11 cellular contexts compared by ENCODE assay signal in the genomic region with DNA sequence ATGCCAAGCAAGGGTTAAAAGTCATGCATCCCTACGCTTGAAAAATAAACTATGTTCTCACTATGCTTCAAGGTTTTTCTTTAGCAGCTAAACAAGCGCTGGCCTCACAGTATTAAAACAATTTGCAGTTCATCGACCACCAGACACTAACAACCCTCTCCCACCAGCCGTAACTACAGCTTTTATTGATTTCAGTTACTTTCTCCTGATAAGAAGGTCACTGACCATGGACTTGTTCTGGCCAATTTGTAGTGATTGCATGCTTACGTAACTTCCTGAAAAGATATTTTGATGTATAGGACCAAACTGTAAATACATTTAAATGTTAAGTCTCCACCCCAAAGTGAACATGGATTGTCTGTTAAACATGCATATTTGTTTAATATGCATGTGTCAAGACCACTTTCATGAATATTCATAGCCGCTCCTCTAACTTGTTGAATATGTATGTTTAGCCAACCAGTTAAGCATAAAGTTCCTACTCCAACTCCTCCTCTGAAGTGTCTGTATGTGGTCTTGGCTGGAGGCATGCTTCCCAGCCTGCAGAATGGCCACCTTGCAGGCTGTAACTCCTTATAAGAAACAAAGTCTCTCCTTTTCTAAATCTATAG. TPM values are rescaled to one million over a fixed set of nuclear protein-coding genes. Genes with fewer than 3 reads are reported as not detected.
DNase-seq lines count a peak whose midpoint lies in the region; ATAC-seq and TF ChIP-seq lines count a peak whose summit lies in the region.
"Had no signal": no experiment of that assay in that cellular context is flagged by ENCODE, and none has a peak within 500 bp of the region (broad histone marks: within the 10 kb centered on the region; RNA-seq: fewer than 3 reads in every experiment).

No MANE protein-coding gene starts in this region.

- no peaks in the 10 kb centered on the region for H3K9me2 ChIP-seq in GM23338 (ENCODE audit: insufficient read depth)

- no peak overlapping the region for H2AFZ ChIP-seq in GM23338

- H3K4me3 ChIP-seq in GM23338 = peak overlapping the region; percentile 93

- peaks cover 13% of the 10 kb centered on the region; the same call in 2 of the 3 replicates for H3K36me3 Mint-ChIP-seq in GM23338 (ENCODE audit: low read depth)
- H3K36me3 Mint-ChIP-seq in WTC11 = 0 out of 2 replicates have a peak, but pooled peaks cover 6% of the 10 kb centered on the region
- no peaks in the 10 kb centered on the region for H3K36me3 Mint-ChIP-seq in immature natural killer cell

- H3K4me1 ChIP-seq in GM23338 (ENCODE audit: insufficient read depth) = peaks cover 16% of the 10 kb centered on the region

- H3K9me3 Mint-ChIP-seq in GM23338 = no peaks in the 10 kb centered on the region
- H3K9me3 Mint-ChIP-seq in WTC11 = no peaks in the 10 kb centered on the region
- H3K9me3 Mint-ChIP-seq in immature natural killer cell = no peaks in the 10 kb centered on the region

- H3K4me3 Mint-ChIP-seq in GM23338 (peak overlapping the region; percentile 97), WTC11 (peak overlapping the region; percentile 97), immature natural killer cell (peak overlapping the region; percentile 33 to 97 (median 57))

- no peaks in the 10 kb centered on the region for H3K27me3 ChIP-seq in GM23338 (ENCODE audit: insufficient read depth)
- H3K27me3 ChIP-seq: suprapubic skin had no signal

- POLR2A ChIA-PET in WTC11 (lab: Charles Lee) = no interaction called here
- POLR2A ChIA-PET in RWPE1 (lab: Yijun Ruan, JAX; ENCODE audit: low non-redundant PET) = no interaction called here

- intact Hi-C loops in cardiac septum (cut with DNase I) = loop anchor here (5.0 kb wide), 1 partner anchor 112 kb away; a partner anchor contains a TSS

- H3K4me1 Mint-ChIP-seq in GM23338 (peaks cover 15% of the 10 kb centered on the region), WTC11 (peaks cover 20% of the 10 kb centered on the region), immature natural killer cell (peaks cover 31 to 39% of the 10 kb centered on the region in 2 donors)

- H3K79me2 ChIP-seq in GM23338 (replicated peaks; ENCODE audit: insufficient read depth) = peaks cover 32% of the 10 kb centered on the region

- 0 out of 2 replicates have a peak, but pooled peaks cover 3% of the 10 kb centered on the region for H3F3A ChIP-seq in GM23338 (replicated peaks; ENCODE audit: low read depth)

- ATAC-seq in GM23338 (no peak), WTC11 (no peak), SK-N-SH treated with all-trans-retinoic acid at 6 μM for 48 hours (no peak), HG02678 (IDR thresholded peaks at IDR 0.05; ENCODE audit: unreplicated experiment) (no peak)

- H3K4me2 ChIP-seq in GM23338 = peak overlapping the region; percentile 96; the same call in 1 of the 2 replicates

- no peak for TF ChIP-seq CTCF in GM23338 (conservative IDR thresholded peaks at IDR 0.05; ENCODE audit: low read depth in 2 of 2)
- TF ChIP-seq CTCF in WTC11 (IDR thresholded peaks at IDR 0.05) = no peak
- TF ChIP-seq CTCF in RWPE1 (conservative IDR thresholded peaks at IDR 0.05; ENCODE audit: low read depth) = no peak

- peaks cover 6% of the 10 kb centered on the region; the same call in 1 of the 2 replicates for H3K36me3 ChIP-seq in GM23338 (ENCODE audit: insufficient read depth)

- H3K27ac ChIP-seq in GM23338 (ENCODE audit: low read depth) (no peak overlapping the region), RWPE1 (no peak overlapping the region)
- H3K27ac ChIP-seq: parathyroid adenoma had no signal

- H3K27me3 Mint-ChIP-seq in GM23338 (ENCODE audit: insufficient read depth, low read depth, poor library complexity) (peaks cover 8% of the 10 kb centered on the region), WTC11 (ENCODE audit: low read depth) (no peaks in the 10 kb centered on the region), immature natural killer cell (ENCODE audit: low read depth in 3 of 3) (peaks cover 14 to 16% (median 15%) of the 10 kb centered on the region in 3 donors)

- H4K20me1 ChIP-seq in GM23338 (replicated peaks; ENCODE audit: insufficient read depth) = peaks cover 15% of the 10 kb centered on the region

- CTCF ChIA-PET in WTC11 (lab: Charles Lee) (no interaction called here), RWPE1 (lab: Yijun Ruan, JAX) (no interaction called here)

- H3K27ac Mint-ChIP-seq in GM23338 = peak overlapping the region; percentile 4; the same call in 1 of the 2 replicates
- no peak overlapping the region for H3K27ac Mint-ChIP-seq in WTC11
- H3K27ac Mint-ChIP-seq in immature natural killer cell = peak overlapping the region in 5 of 6 donors; percentile 26 to 100 (median 69)

- peak; percentile 10 for DNase-seq in CD1c-positive myeloid dendritic cell (ENCODE audit: extremely low spot score)
- DNase-seq in GM23338 (ENCODE audit: low spot score) = peak; percentile 36
- DNase-seq in WTC11 (ENCODE audit: low spot score) = no peak
- no peak for DNase-seq in immature natural killer cell
- DNase-seq in cardiac septum (ENCODE audit: low spot score) = no peak
- DNase-seq in RWPE1 (ENCODE audit: low spot score) = no peak
- DNase-seq: stimulated activated CD4-positive, alpha-beta T cell treated with anti-CD3 and anti-CD28 coated beads, Interleukin-4, amount 100 ng/mL, for 1 hour had no signal

TF ChIP-seq in GM23338, 12 proteins besides CTCF, POLR2A, EP300 and RAD21 (continues in another document):
- TF ChIP-seq ZNF114 (CRISPR knock-in tag; IDR thresholded peaks at IDR 0.05) (no peak), CREB1 (CRISPR knock-in tag; IDR thresholded peaks at IDR 0.05; ENCODE audit: low read depth) (no peak)

TF ChIP-seq in WTC11, 78 proteins besides CTCF, POLR2A, EP300 and RAD21 (continues in another document):
- TF ChIP-seq, protein P1, sequence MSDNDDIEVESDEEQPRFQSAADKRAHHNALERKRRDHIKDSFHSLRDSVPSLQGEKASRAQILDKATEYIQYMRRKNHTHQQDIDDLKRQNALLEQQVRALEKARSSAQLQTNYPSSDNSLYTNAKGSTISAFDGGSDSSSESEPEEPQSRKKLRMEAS (CRISPR knock-in tag; IDR thresholded peaks at IDR 0.05) = no peak
- TF ChIP-seq ZNF232 (CRISPR knock-in tag; IDR thresholded peaks at IDR 0.05) = no peak
- TF ChIP-seq, protein P2, sequence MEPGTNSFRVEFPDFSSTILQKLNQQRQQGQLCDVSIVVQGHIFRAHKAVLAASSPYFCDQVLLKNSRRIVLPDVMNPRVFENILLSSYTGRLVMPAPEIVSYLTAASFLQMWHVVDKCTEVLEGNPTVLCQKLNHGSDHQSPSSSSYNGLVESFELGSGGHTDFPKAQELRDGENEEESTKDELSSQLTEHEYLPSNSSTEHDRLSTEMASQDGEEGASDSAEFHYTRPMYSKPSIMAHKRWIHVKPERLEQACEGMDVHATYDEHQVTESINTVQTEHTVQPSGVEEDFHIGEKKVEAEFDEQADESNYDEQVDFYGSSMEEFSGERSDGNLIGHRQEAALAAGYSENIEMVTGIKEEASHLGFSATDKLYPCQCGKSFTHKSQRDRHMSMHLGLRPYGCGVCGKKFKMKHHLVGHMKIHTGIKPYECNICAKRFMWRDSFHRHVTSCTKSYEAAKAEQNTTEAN (CRISPR knock-in tag; IDR thresholded peaks at IDR 0.05) = no peak
- TF ChIP-seq NR1H2 (CRISPR knock-in tag; IDR thresholded peaks at IDR 0.05) = no peak
- TF ChIP-seq, protein P3, sequence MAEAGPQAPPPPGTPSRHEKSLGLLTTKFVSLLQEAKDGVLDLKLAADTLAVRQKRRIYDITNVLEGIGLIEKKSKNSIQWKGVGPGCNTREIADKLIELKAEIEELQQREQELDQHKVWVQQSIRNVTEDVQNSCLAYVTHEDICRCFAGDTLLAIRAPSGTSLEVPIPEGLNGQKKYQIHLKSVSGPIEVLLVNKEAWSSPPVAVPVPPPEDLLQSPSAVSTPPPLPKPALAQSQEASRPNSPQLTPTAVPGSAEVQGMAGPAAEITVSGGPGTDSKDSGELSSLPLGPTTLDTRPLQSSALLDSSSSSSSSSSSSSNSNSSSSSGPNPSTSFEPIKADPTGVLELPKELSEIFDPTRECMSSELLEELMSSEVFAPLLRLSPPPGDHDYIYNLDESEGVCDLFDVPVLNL (CRISPR knock-in tag; IDR thresholded peaks at IDR 0.05; ENCODE audit: borderline replicate concordance, low read depth) = no peak

TF ChIP-seq in SK-N-SH treated with all-trans-retinoic acid at 6 μM for 48 hours, 23 proteins besides CTCF, POLR2A, EP300 and RAD21 (continues in another document):
- TF ChIP-seq ZFP30 (CRISPR knock-in tag; IDR thresholded peaks at IDR 0.05) (no peak), TOX (CRISPR knock-in tag; IDR thresholded peaks at IDR 0.05; ENCODE audit: borderline replicate concordance) (no peak), ARNTL (CRISPR knock-in tag; IDR thresholded peaks at IDR 0.05; ENCODE audit: borderline replicate concordance, low read depth) (no peak), ZFP3 (CRISPR knock-in tag; IDR thresholded peaks at IDR 0.05) (no peak), ESRRG (CRISPR knock-in tag; IDR thresholded peaks at IDR 0.05) (no peak), BACH2 (CRISPR knock-in tag; IDR thresholded peaks at IDR 0.05; ENCODE audit: borderline replicate concordance) (no peak), SNAI2 (CRISPR knock-in tag; IDR thresholded peaks at IDR 0.05) (no peak), TCF4 (CRISPR knock-in tag; IDR thresholded peaks at IDR 0.05; ENCODE audit: borderline replicate concordance) (no peak)
- TF ChIP-seq, protein P4, sequence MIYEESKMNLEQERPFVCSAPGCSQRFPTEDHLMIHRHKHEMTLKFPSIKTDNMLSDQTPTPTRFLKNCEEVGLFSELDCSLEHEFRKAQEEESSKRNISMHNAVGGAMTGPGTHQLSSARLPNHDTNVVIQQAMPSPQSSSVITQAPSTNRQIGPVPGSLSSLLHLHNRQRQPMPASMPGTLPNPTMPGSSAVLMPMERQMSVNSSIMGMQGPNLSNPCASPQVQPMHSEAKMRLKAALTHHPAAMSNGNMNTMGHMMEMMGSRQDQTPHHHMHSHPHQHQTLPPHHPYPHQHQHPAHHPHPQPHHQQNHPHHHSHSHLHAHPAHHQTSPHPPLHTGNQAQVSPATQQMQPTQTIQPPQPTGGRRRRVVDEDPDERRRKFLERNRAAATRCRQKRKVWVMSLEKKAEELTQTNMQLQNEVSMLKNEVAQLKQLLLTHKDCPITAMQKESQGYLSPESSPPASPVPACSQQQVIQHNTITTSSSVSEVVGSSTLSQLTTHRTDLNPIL (CRISPR knock-in tag; IDR thresholded peaks at IDR 0.05; ENCODE audit: low read depth) = no peak

RNA-seq across cellular contexts. Expression of a gene that starts 1.7 kb away (rescaled TPM):
- 71.2 and 108 TPM in 2 replicates for total RNA-seq in GM23338 (2014; rRNA removed; shearing (Covaris generic))
- polyA plus RNA-seq in GM23338 (2016; fragmentation: Nextera tagmentation; extraction: Ambion mirVana) (66.1 and 73.0 TPM in 2 replicates), immature natural killer cell (10 to 100 TPM in 2 of 3 donors, 1 to 10 TPM in 1; 7.6 to 20.3 (median 14.7) TPM)
- total RNA-seq in WTC11 (2021) (51.1 to 65.8 TPM (median 52.7 TPM) in 3 replicates), cardiac septum (13.5 TPM)

Comparison
In these comparisons a context has a peak if more than half of its experiments do, and no peak if none do; other contexts are left out.
1. DNase-seq: peak in CD1c-positive myeloid dendritic cell (single experiment) and GM23338 (single experiment); none in WTC11 (single experiment), immature natural killer cell (0 of 3), cardiac septum (single experiment) and RWPE1 (single experiment).
2. Peak in every context shown above with its lines, with median percentiles within 50 percentile points of each other: H3K4me3 Mint-ChIP-seq.